In genomic region chr20:3798908-3799248, GRCh38 we compare ENCODE assay signal across 1 cellular context.
TF ChIP-seq lines count a peak whose summit lies in the region.

No MANE protein-coding gene starts in this region.

TF ChIP-seq in WTC11, 78 proteins besides CTCF, POLR2A, EP300 and RAD21 (continued from another document):
- TF ChIP-seq E2F5 (CRISPR knock-in tag; IDR thresholded peaks at IDR 0.05) (no peak), ZNF416 (CRISPR knock-in tag; IDR thresholded peaks at IDR 0.05) (no peak), PRRX2 (CRISPR knock-in tag; IDR thresholded peaks at IDR 0.05) (no peak), TEAD1 (CRISPR knock-in tag; IDR thresholded peaks at IDR 0.05) (no peak)
TF ChIP-seq in WTC11: peak in this region for 0.
